12 cellular contexts compared by ENCODE assay signal in the genomic region with DNA sequence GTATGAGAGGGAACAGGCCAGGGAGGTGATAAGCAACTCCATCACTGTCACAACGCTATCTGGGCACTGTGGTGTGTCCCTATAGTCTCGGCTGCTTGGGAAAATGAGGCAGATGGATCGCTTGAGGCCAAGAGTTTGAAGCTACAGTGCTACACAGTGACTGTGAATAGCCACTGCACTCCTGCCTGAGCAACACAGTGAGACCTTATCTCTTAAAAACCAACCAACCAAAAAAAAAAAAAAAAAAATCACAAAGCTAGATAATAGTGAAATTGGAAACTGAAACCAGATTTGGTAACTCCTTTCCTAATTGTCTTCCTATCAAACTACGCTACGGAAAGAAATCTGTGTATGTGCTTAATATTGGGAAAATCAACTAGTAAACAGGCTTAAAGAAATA. TPM values are rescaled to one million over a fixed set of nuclear protein-coding genes. Genes with fewer than 3 reads are reported as not detected.
DNase-seq lines count a peak whose midpoint lies in the region; ATAC-seq, FAIRE-seq and TF ChIP-seq lines count a peak whose summit lies in the region.
"Had no signal": no experiment of that assay in that cellular context is flagged by ENCODE, and none has a peak within 500 bp of the region (broad histone marks: within the 10 kb centered on the region; RNA-seq: fewer than 3 reads in every experiment).

No MANE protein-coding gene starts in this region.

- no peaks in the 10 kb centered on the region for H3K9me3 ChIP-seq in mucosa of stomach (ENCODE audit: control insufficient read depth, low read length)
- no peaks in the 10 kb centered on the region for H3K9me3 ChIP-seq in H9 (ENCODE audit: control insufficient read depth, low read depth, low read length)

- H3K36me3 ChIP-seq in mucosa of stomach (ENCODE audit: control insufficient read depth, insufficient read depth, low read length) = no peaks in the 10 kb centered on the region

- H2BK120ac ChIP-seq in H9 (ENCODE audit: low read depth, low read length, poor library complexity, severe bottlenecking) = no peak overlapping the region

- H3K27me3 ChIP-seq in mucosa of stomach (ENCODE audit: control insufficient read depth, insufficient read depth, low read length) = no peaks in the 10 kb centered on the region
- H3K27me3 ChIP-seq in H9 (ENCODE audit: insufficient read depth, low read length) = no peaks in the 10 kb centered on the region

- no peak overlapping the region for H3T11ph ChIP-seq in H9 (ENCODE audit: low read length)

- no peak overlapping the region for H3K23ac ChIP-seq in H9 (ENCODE audit: insufficient read length, low read depth, low read length)

- H3K18ac ChIP-seq in H9 (ENCODE audit: insufficient read length, low read depth, low read length) = no peak overlapping the region

- no peak for TF ChIP-seq CTCF in CD14-positive monocyte (IDR thresholded peaks at IDR 0.05)
- no peak for TF ChIP-seq CTCF in H9 (conservative IDR thresholded peaks at IDR 0.05)

- no peak overlapping the region for H3K4ac ChIP-seq in H9 (ENCODE audit: low read depth, low read length)

- peaks cover 2% of the 10 kb centered on the region for H3K79me1 ChIP-seq in H9 (ENCODE audit: insufficient read depth, low read depth, low read length, poor library complexity, severe bottlenecking)

- peaks cover 15 to 26% of the 10 kb centered on the region in 2 donors for H3K36me3 Mint-ChIP-seq in CD14-positive monocyte
- H3K36me3 Mint-ChIP-seq in effector memory CD8-positive, alpha-beta T cell (ENCODE audit: insufficient read depth) = peaks cover 6% of the 10 kb centered on the region
- peaks cover 2 to 7% (median 4%) of the 10 kb centered on the region in 3 experiments; a peak in 5 of 7 replicates for H3K36me3 Mint-ChIP-seq in H9 (ENCODE audit: insufficient read depth in 1 of 3, low read depth in 3 of 3)

- H4K20me1 ChIP-seq in H9 (ENCODE audit: control insufficient read depth, insufficient read depth, insufficient read length) = no peaks in the 10 kb centered on the region

- no peak overlapping the region for H4K8ac ChIP-seq in H9 (replicated peaks; ENCODE audit: insufficient read length, low read depth, low read length)

- H3K27ac ChIP-seq in H9 (ENCODE audit: insufficient read length, low read depth, low read length) = no peak overlapping the region
- H3K27ac ChIP-seq: C4-2B had no signal

- no peak overlapping the region for H2BK12ac ChIP-seq in H9 (ENCODE audit: insufficient read length, low read depth, low read length)

- peaks cover 39% of the 10 kb centered on the region for H3K4me1 Mint-ChIP-seq in CD14-positive monocyte
- peaks cover 5 to 9% of the 10 kb centered on the region in 2 donors for H3K4me1 Mint-ChIP-seq in effector memory CD8-positive, alpha-beta T cell (ENCODE audit: low read depth in 2 of 2)
- peaks cover 14 to 17% of the 10 kb centered on the region in 2 experiments; a peak in 3 of 4 replicates for H3K4me1 Mint-ChIP-seq in H9

- H3K9me3 Mint-ChIP-seq in CD14-positive monocyte (peaks cover 0 to 13% (median 4%) of the 10 kb centered on the region in 7 donors), H9 (peaks cover 0 to 2% of the 10 kb centered on the region in 2 experiments; a peak in 3 of 5 replicates)
- peaks cover 2 to 8% of the 10 kb centered on the region in 2 donors for H3K9me3 Mint-ChIP-seq in effector memory CD8-positive, alpha-beta T cell

- H3K4me3 Mint-ChIP-seq in CD14-positive monocyte (peak overlapping the region; percentile 63 to 67), H9 (no peak overlapping the region)
- no peak overlapping the region for H3K4me3 Mint-ChIP-seq in effector memory CD8-positive, alpha-beta T cell

- no peak for ATAC-seq in effector memory CD8-positive, alpha-beta T cell (replicated peaks)
- ATAC-seq: HCT116 had no signal

- H3K4me1 ChIP-seq in mucosa of stomach (ENCODE audit: control insufficient read depth, insufficient read depth, low read length) (peaks cover 10% of the 10 kb centered on the region), H9 (ENCODE audit: insufficient read depth, low read length) (no peaks in the 10 kb centered on the region)

- DNase-seq in CD14-positive monocyte (ENCODE audit: low spot score) = no peak
- DNase-seq in NCI-H1105 (lab: John Stamatoyannopoulos, UW) = peak; percentile 2
- no peak for DNase-seq in effector memory CD8-positive, alpha-beta T cell
- no peak for DNase-seq in H9
- DNase-seq in NCI-H1436 (lab: John Stamatoyannopoulos, UW) = no peak
- DNase-seq in HTR-8/SVneo (ENCODE audit: insufficient read length, low spot score) = no peak
- no peak for DNase-seq in DMS53 treated with DMSO at 0.1 percent for 48 hours (lab: John Stamatoyannopoulos, UW; ENCODE audit: unreplicated experiment)
- DNase-seq: occipital lobe; stimulated activated CD4-positive, alpha-beta T cell treated with anti-CD3 and anti-CD28 coated beads, Interleukin-4, amount 100 ng/mL, for 24 hours had no signal

- H3K9ac ChIP-seq in mucosa of stomach (ENCODE audit: low read length) = peak overlapping the region; percentile 54
- no peak overlapping the region for H3K9ac ChIP-seq in H9 (ENCODE audit: extremely low read depth, insufficient read length, low read length)

- H3K79me2 ChIP-seq in H9 (ENCODE audit: insufficient read depth, low read length) = peaks cover 2% of the 10 kb centered on the region; the same call in 1 of the 2 replicates

- H2BK15ac ChIP-seq in H9 (ENCODE audit: low read depth, low read length) = no peak overlapping the region

- H3K23me2 ChIP-seq in H9 (ENCODE audit: insufficient read length, low read depth, low read length, poor library complexity, severe bottlenecking) = no peaks in the 10 kb centered on the region

- intact Hi-C loops in CD14-positive monocyte (cut with micrococcal nuclease) = no loop called here

- H3K56ac ChIP-seq in H9 (ENCODE audit: insufficient read length, low read depth, low read length) = no peak overlapping the region

- H3K4me3 ChIP-seq in mucosa of stomach (ENCODE audit: low read length) = no peak overlapping the region

- H4K5ac ChIP-seq in H9 (ENCODE audit: insufficient read length, low read depth, low read length) = no peak overlapping the region

- no peak overlapping the region for H4K91ac ChIP-seq in H9 (ENCODE audit: insufficient read length, low read depth, low read length)

- FAIRE-seq in HTR-8/SVneo (lab: Jason Lieb, UNC) = no peak

- H3K27me3 Mint-ChIP-seq in CD14-positive monocyte (ENCODE audit: low read depth in 3 of 3) = no peaks in the 10 kb centered on the region
- H3K27me3 Mint-ChIP-seq in effector memory CD8-positive, alpha-beta T cell = no peaks in the 10 kb centered on the region
- no peaks in the 10 kb centered on the region for H3K27me3 Mint-ChIP-seq in H9 (ENCODE audit: low read depth)

- H2BK5ac ChIP-seq in H9 (ENCODE audit: insufficient read length, low read length) = no peak overlapping the region

- no peak overlapping the region for H2BK20ac ChIP-seq in H9 (ENCODE audit: low read depth, low read length, poor library complexity, severe bottlenecking)

- no peak overlapping the region for H2AFZ ChIP-seq in H9 (ENCODE audit: low read length)

- H3K4me2 ChIP-seq in H9 (ENCODE audit: insufficient read depth, insufficient read length, low read length) = no peak overlapping the region

- peak overlapping the region in 5 of 7 donors; percentile 8 to 87 (median 53) for H3K27ac Mint-ChIP-seq in CD14-positive monocyte
- H3K27ac Mint-ChIP-seq in effector memory CD8-positive, alpha-beta T cell = peak overlapping the region; percentile 44 to 55
- H3K27ac Mint-ChIP-seq in H9 = peak overlapping the region in 1 of 3 experiments; percentile 93; a peak in 2 of 7 replicates

- H3K14ac ChIP-seq in H9 (ENCODE audit: insufficient read depth, low read length) = no peak overlapping the region

- WGBS in H9 (ENCODE audit: extremely low coverage, insufficient read length, low lambda C conversion rate) = no CpG with 5 or more reads among the region's 5 CpGs

- H2AK5ac ChIP-seq in H9 (ENCODE audit: insufficient read length, low read length) = no peak overlapping the region

RNA-seq across cellular contexts. Expression of a gene that starts 14.1 kb away (rescaled TPM):
- polyA plus RNA-seq in CD14-positive monocyte = 10 to 100 TPM; 51.7 to 76.4 TPM
- total RNA-seq in H9 (2021) = 28.7 and 33.2 TPM in 2 replicates

Comparison
In these comparisons a context has a peak if more than half of its experiments do, and no peak if none do; other contexts are left out.
1. H3K4me3 Mint-ChIP-seq: peak in CD14-positive monocyte (2 of 2); none in effector memory CD8-positive, alpha-beta T cell (0 of 2) and H9 (0 of 2).